1 cellular context compared by ENCODE assay signal in genomic region chr15:68809517-68809916, GRCh38.
TF ChIP-seq lines count a peak whose summit lies in the region.

No MANE protein-coding gene starts in this region.

TF ChIP-seq in GM23338, 12 proteins besides CTCF, POLR2A, EP300 and RAD21 (continued from another document):
- TF ChIP-seq ZNF462 (CRISPR knock-in tag; IDR thresholded peaks at IDR 0.05) (no peak), ZNF331 (CRISPR knock-in tag; IDR thresholded peaks at IDR 0.05; ENCODE audit: low read depth) (no peak), EZH2phosphoT487 (IDR thresholded peaks at IDR 0.05; ENCODE audit: unreplicated experiment) (no peak), REST (IDR thresholded peaks at IDR 0.05; ENCODE audit: unreplicated experiment) (no peak), JUNB (IDR thresholded peaks at IDR 0.05; ENCODE audit: unreplicated experiment) (no peak), STAT1 (IDR thresholded peaks at IDR 0.05; ENCODE audit: unreplicated experiment) (no peak), ZNF114 (CRISPR knock-in tag; IDR thresholded peaks at IDR 0.05) (no peak), ETS1 (IDR thresholded peaks at IDR 0.05) (no peak), CREB1 (CRISPR knock-in tag; IDR thresholded peaks at IDR 0.05; ENCODE audit: low read depth) (no peak), POLR2AphosphoS5 (IDR thresholded peaks at IDR 0.05; ENCODE audit: low read depth) (no peak)
